ENCODE assay signal across 8 cellular contexts in genomic region chr6:70371454-70372105, GRCh38. TPM values are rescaled to one million over a fixed set of nuclear protein-coding genes. Genes with fewer than 3 reads are reported as not detected.
DNase-seq lines count a peak whose midpoint lies in the region.

No MANE protein-coding gene starts in this region.

- no peaks in the 10 kb centered on the region for H3K4me1 Mint-ChIP-seq in activated CD4-positive, alpha-beta memory T cell treated with anti-CD3 and anti-CD28 coated beads, Interleukin-2, amount 10 ng/mL, durations not matched to agents 7 days and 5 days

- CTCF ChIA-PET in activated CD4-positive, alpha-beta memory T cell treated with anti-CD3 and anti-CD28 coated beads, Interleukin-2, amount 10 ng/mL, durations not matched to agents 7 days and 5 days (lab: Charles Lee), result interaction anchor here (0.8 to 5.9 kb wide), 10 partner anchors 8 to 643 kb away, joined by 3 to 50 read pairs (median 4); partner anchors contain the start of gene FAM135A

- POLR2A ChIA-PET in activated CD4-positive, alpha-beta memory T cell treated with anti-CD3 and anti-CD28 coated beads, Interleukin-2, amount 10 ng/mL, durations not matched to agents 7 days and 5 days (lab: Charles Lee), result interaction anchor here (0.7 kb wide), 1 partner anchor 151 kb away, joined by 3 read pairs; no protein-coding TSS in a partner anchor

- no peak overlapping the region for H3K27ac Mint-ChIP-seq in activated CD4-positive, alpha-beta memory T cell treated with anti-CD3 and anti-CD28 coated beads, Interleukin-2, amount 10 ng/mL, durations not matched to agents 7 days and 5 days

- H3K36me3 Mint-ChIP-seq in activated CD4-positive, alpha-beta memory T cell treated with anti-CD3 and anti-CD28 coated beads, Interleukin-2, amount 10 ng/mL, durations not matched to agents 7 days and 5 days (ENCODE audit: low read depth), result no peaks in the 10 kb centered on the region

- peak; percentile 93 for DNase-seq in DMS53 (lab: John Stamatoyannopoulos, UW)
- DNase-seq in H4 (ENCODE audit: low spot score), result peak; percentile 85
- peak; percentile 82 for DNase-seq in NCI-H146 (lab: John Stamatoyannopoulos, UW)
- DNase-seq in SKM-1 (lab: John Stamatoyannopoulos, UW; ENCODE audit: unreplicated experiment), result peak; percentile 55
- peak; percentile 84 for DNase-seq in fibroblast of peridontal ligament (ENCODE audit: extremely low read depth)
- DNase-seq in pulmonary artery endothelial cell (ENCODE audit: low read depth, low spot score), result peak; percentile 30
- no peak for DNase-seq in HuH-7.5 (ENCODE audit: low spot score)
- no peak for DNase-seq in activated CD4-positive, alpha-beta memory T cell treated with anti-CD3 and anti-CD28 coated beads, Interleukin-2, amount 10 ng/mL, durations not matched to agents 7 days and 5 days

- H3K9me3 Mint-ChIP-seq in activated CD4-positive, alpha-beta memory T cell treated with anti-CD3 and anti-CD28 coated beads, Interleukin-2, amount 10 ng/mL, durations not matched to agents 7 days and 5 days, result no peaks in the 10 kb centered on the region

- peaks cover 45% of the 10 kb centered on the region for H3K27me3 Mint-ChIP-seq in activated CD4-positive, alpha-beta memory T cell treated with anti-CD3 and anti-CD28 coated beads, Interleukin-2, amount 10 ng/mL, durations not matched to agents 7 days and 5 days

- H3K4me3 Mint-ChIP-seq in activated CD4-positive, alpha-beta memory T cell treated with anti-CD3 and anti-CD28 coated beads, Interleukin-2, amount 10 ng/mL, durations not matched to agents 7 days and 5 days, result no peak overlapping the region

RNA-seq across cellular contexts. Expression of gene FAM135A, which starts 41.7 kb away (rescaled TPM):
- 15.3 and 17.5 TPM in 2 replicates for total RNA-seq in H4 (2014; rRNA removed; shearing (Covaris generic))
- 12.6 and 14.6 TPM in 2 replicates for total RNA-seq in pulmonary artery endothelial cell
- total RNA-seq in activated CD4-positive, alpha-beta memory T cell treated with anti-CD3 and anti-CD28 coated beads, Interleukin-2, amount 10 ng/mL, durations not matched to agents 7 days and 5 days, result 1 to 10 TPM; 9.2 to 10.0 TPM

Comparison
In these comparisons a context has a peak if more than half of its experiments do, and no peak if none do; other contexts are left out.
1. DNase-seq: peak in DMS53 (single experiment), H4 (single experiment), NCI-H146 (single experiment), SKM-1 (single experiment), fibroblast of peridontal ligament (single experiment) and pulmonary artery endothelial cell (single experiment); none in HuH-7.5 (single experiment) and activated CD4-positive, alpha-beta memory T cell treated with anti-CD3 and anti-CD28 coated beads, Interleukin-2, amount 10 ng/mL, durations not matched to agents 7 days and 5 days (single experiment).